15 cellular contexts compared by ENCODE assay signal in the genomic region with DNA sequence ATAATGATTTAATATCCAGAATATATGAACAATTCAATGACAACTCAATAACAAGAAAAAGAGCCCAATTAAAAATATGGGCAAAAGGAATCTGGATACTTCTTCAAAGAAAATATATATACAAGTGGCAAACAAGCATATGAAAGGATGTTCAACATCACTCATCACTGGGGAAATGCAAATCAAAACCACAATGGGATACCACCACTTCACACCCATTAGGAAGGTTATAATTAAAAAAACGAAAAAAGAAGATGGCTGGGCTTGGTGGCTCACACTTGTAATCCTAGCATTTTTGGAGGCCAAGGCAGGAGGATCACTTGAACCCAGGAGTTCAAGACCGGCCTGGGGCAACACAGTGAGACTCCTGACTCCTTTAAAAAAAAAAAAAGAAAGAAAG. TPM values are rescaled to one million over a fixed set of nuclear protein-coding genes. Genes with fewer than 3 reads are reported as not detected.
DNase-seq lines count a peak whose midpoint lies in the region; ATAC-seq and TF ChIP-seq lines count a peak whose summit lies in the region.
"Had no signal": no experiment of that assay in that cellular context is flagged by ENCODE, and none has a peak within 500 bp of the region (broad histone marks: within the 10 kb centered on the region; RNA-seq: fewer than 3 reads in every experiment).

No MANE protein-coding gene starts in this region.

- peaks cover 73 to 74% of the 10 kb centered on the region in 2 experiments for H3K4me1 ChIP-seq in neutrophil (ENCODE audit: control insufficient read depth in 1 of 2, insufficient read depth in 1 of 2, low read depth in 1 of 2, low read length in 1 of 2)

- no peak overlapping the region for H3K4me3 ChIP-seq in neutrophil (ENCODE audit: low read depth in 1 of 2, low read length in 1 of 2)
- H3K4me3 ChIP-seq: left lung had no signal

- no peaks in the 10 kb centered on the region for H3K9me3 ChIP-seq in neutrophil
- H3K9me3 ChIP-seq: left lung had no signal

- H3K36me3 Mint-ChIP-seq in activated CD4-positive, alpha-beta T cell treated with anti-CD3 and anti-CD28 coated beads, Interleukin-2, amount 10 ng/mL, durations not matched to agents 24 days and 14 days (ENCODE audit: low read depth), result peaks cover 40% of the 10 kb centered on the region
- H3K36me3 Mint-ChIP-seq in IgD-negative memory B cell, result peaks cover 9% of the 10 kb centered on the region
- peaks cover 24 to 26% of the 10 kb centered on the region in 2 donors for H3K36me3 Mint-ChIP-seq in activated naive CD4-positive, alpha-beta T cell treated with anti-CD3 and anti-CD28 coated beads, Interleukin-2, amount 50 U/mL, for 72 hours

- H3K4me1 Mint-ChIP-seq in activated CD4-positive, alpha-beta T cell treated with anti-CD3 and anti-CD28 coated beads, Interleukin-2, amount 10 ng/mL, durations not matched to agents 24 days and 14 days, result peaks cover 68% of the 10 kb centered on the region
- H3K4me1 Mint-ChIP-seq in IgD-negative memory B cell, result peaks cover 46 to 73% (median 71%) of the 10 kb centered on the region in 3 donors

- intact Hi-C loops in activated CD4-positive, alpha-beta T cell treated with anti-CD3 and anti-CD28 coated beads, Interleukin-2, amount 10 ng/mL, durations not matched to agents 24 days and 14 days (cut with micrococcal nuclease), result loop anchor here (1.0 to 5.0 kb wide), 2 partner anchors 13 to 40 kb away; no protein-coding TSS in a partner anchor

- peak overlapping the region; percentile 79 for H3K27ac ChIP-seq in neutrophil

- no peak for DNase-seq in activated CD4-positive, alpha-beta T cell treated with anti-CD3 and anti-CD28 coated beads, Interleukin-2, amount 10 ng/mL, durations not matched to agents 24 days and 14 days
- DNase-seq in activated CD4-positive, alpha-beta T cell treated with anti-CD3 and anti-CD28 coated beads for 1 hour, result no peak
- DNase-seq in activated naive CD4-positive, alpha-beta T cell treated with anti-CD3 and anti-CD28 coated beads, Interleukin-2, amount 50 U/mL, for 72 hours (ENCODE audit: low spot score in 2 of 2), result no peak
- DNase-seq in NCI-H69 (lab: John Stamatoyannopoulos, UW) (no peak), NCI-H1694 treated with DMSO at 0.1 percent for 48 hours (lab: John Stamatoyannopoulos, UW) (no peak)
- DNase-seq in activated CD4-positive, CD25-positive, alpha-beta regulatory T cell (lab: John Stamatoyannopoulos, UW), result no peak
- DNase-seq: activated CD8-positive, alpha-beta memory T cell treated with anti-CD3 and anti-CD28 coated beads, Interleukin-2, amount 50 U/mL, for 48 hours; DMS 273 treated with DMSO at 0.1 percent for 48 hours; left lung; SIG-M5; stimulated activated CD4-positive, alpha-beta T cell treated with anti-CD3 and anti-CD28 coated beads, Interleukin-4, amount 100 ng/mL, for 4 hours; stimulated activated naive CD4-positive, alpha-beta T cell had no signal

- H3K9me3 Mint-ChIP-seq in activated CD4-positive, alpha-beta T cell treated with anti-CD3 and anti-CD28 coated beads, Interleukin-2, amount 10 ng/mL, durations not matched to agents 24 days and 14 days, result no peaks in the 10 kb centered on the region
- no peaks in the 10 kb centered on the region for H3K9me3 Mint-ChIP-seq in IgD-negative memory B cell
- no peaks in the 10 kb centered on the region for H3K9me3 Mint-ChIP-seq in activated naive CD4-positive, alpha-beta T cell treated with anti-CD3 and anti-CD28 coated beads, Interleukin-2, amount 50 U/mL, for 72 hours

- no peaks in the 10 kb centered on the region for H3K36me3 ChIP-seq in neutrophil
- H3K36me3 ChIP-seq: left lung had no signal

- TF ChIP-seq CTCF in neutrophil (IDR thresholded peaks at IDR 0.05), result no peak

- no peak for ATAC-seq in activated naive CD4-positive, alpha-beta T cell treated with anti-CD3 and anti-CD28 coated beads, Interleukin-2, amount 50 U/mL, for 72 hours
- ATAC-seq: left lung, sciatic nerve had no signal

- peak overlapping the region; percentile 77 for H3K27ac Mint-ChIP-seq in activated CD4-positive, alpha-beta T cell treated with anti-CD3 and anti-CD28 coated beads, Interleukin-2, amount 10 ng/mL, durations not matched to agents 24 days and 14 days
- peak overlapping the region; percentile 23 to 91 (median 88) for H3K27ac Mint-ChIP-seq in IgD-negative memory B cell
- H3K27ac Mint-ChIP-seq in activated naive CD4-positive, alpha-beta T cell treated with anti-CD3 and anti-CD28 coated beads, Interleukin-2, amount 50 U/mL, for 72 hours, result peak overlapping the region; percentile 81 to 83

- H3K4me3 Mint-ChIP-seq in activated CD4-positive, alpha-beta T cell treated with anti-CD3 and anti-CD28 coated beads, Interleukin-2, amount 10 ng/mL, durations not matched to agents 24 days and 14 days, result peak overlapping the region; percentile 55
- peak overlapping the region; percentile 59 to 94 (median 88) for H3K4me3 Mint-ChIP-seq in IgD-negative memory B cell

- peaks cover 2% of the 10 kb centered on the region for H3K27me3 Mint-ChIP-seq in activated CD4-positive, alpha-beta T cell treated with anti-CD3 and anti-CD28 coated beads, Interleukin-2, amount 10 ng/mL, durations not matched to agents 24 days and 14 days
- no peaks in the 10 kb centered on the region for H3K27me3 Mint-ChIP-seq in IgD-negative memory B cell

- no peaks in the 10 kb centered on the region for H3K27me3 ChIP-seq in neutrophil
- H3K27me3 ChIP-seq: left lung had no signal

RNA-seq across cellular contexts. Expression of a gene that starts 4.1 kb away (rescaled TPM):
- total RNA-seq in activated CD4-positive, alpha-beta T cell treated with anti-CD3 and anti-CD28 coated beads, Interleukin-2, amount 10 ng/mL, durations not matched to agents 24 days and 14 days, result 55.3 and 66.2 TPM in 2 replicates
- polyA plus RNA-seq in IgD-negative memory B cell, result 151 TPM
- total RNA-seq in activated naive CD4-positive, alpha-beta T cell treated with anti-CD3 and anti-CD28 coated beads, Interleukin-2, amount 50 U/mL, for 72 hours, result 10 to 100 TPM; 49.3 to 55.2 TPM

RNA-seq across cellular contexts. Expression of a gene that starts 7.1 kb away (rescaled TPM):
- total RNA-seq in activated CD4-positive, alpha-beta T cell treated with anti-CD3 and anti-CD28 coated beads, Interleukin-2, amount 10 ng/mL, durations not matched to agents 24 days and 14 days, result 115 and 119 TPM in 2 replicates
- 6.7 TPM for polyA plus RNA-seq in IgD-negative memory B cell
- total RNA-seq in activated naive CD4-positive, alpha-beta T cell treated with anti-CD3 and anti-CD28 coated beads, Interleukin-2, amount 50 U/mL, for 72 hours, result 100 to 1,000 TPM in 1 of 2 donors, 10 to 100 TPM in 1; 75.7 to 122 TPM
